ENCODE assay signal across 8 cellular contexts in the genomic region with DNA sequence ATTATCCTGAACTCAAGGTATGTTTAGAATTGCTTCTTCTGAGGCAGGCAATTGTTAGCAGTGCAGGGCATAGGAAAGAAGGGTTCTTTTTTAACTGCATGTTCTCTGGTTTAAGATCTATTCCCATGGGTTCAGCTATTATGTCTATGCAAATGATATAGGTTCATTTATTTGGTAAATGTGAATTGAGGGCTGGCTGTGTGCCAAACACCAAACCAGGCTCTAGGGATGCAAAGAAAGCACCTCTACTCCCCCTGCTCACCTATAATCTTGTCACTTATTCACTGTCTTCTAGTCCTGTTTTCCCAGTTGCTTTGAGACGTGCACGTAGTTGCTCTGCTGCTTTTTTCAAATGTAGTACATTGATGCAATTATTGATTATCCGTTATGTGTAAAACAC. TPM values are rescaled to one million over a fixed set of nuclear protein-coding genes. Genes with fewer than 3 reads are reported as not detected.
A peak's percentile ranks its signal among the peaks of the same experiment; 100 is the strongest.
DNase-seq lines count a peak whose midpoint lies in the region; ATAC-seq and TF ChIP-seq lines count a peak whose summit lies in the region.

No MANE protein-coding gene starts in this region.

- peak overlapping the region; percentile 92 for H3K4me3 ChIP-seq in AG04450 (ENCODE audit: low read depth, low read length)
- peak overlapping the region; percentile 66 for H3K4me3 ChIP-seq in MG63

- no peak for DNase-seq in AG04450 (ENCODE audit: low read depth, low spot score)
- DNase-seq in MG63 = no peak
- no peak for DNase-seq in natural killer cell
- DNase-seq in OCI-M2 (lab: John Stamatoyannopoulos, UW; ENCODE audit: unreplicated experiment) = no peak
- no peak for DNase-seq in EL

- intact Hi-C loops in natural killer cell (cut with micrococcal nuclease) = loop anchor here (5.0 kb wide), 1 partner anchor 457 kb away; a partner anchor contains a TSS

- H3K27me3 Mint-ChIP-seq in natural killer cell (ENCODE audit: low read depth in 2 of 2) = peaks cover 0 to 3% of the 10 kb centered on the region in 2 donors

- TF ChIP-seq CTCF in AG04450 (IDR thresholded peaks at IDR 0.05; ENCODE audit: low read depth, low read length) (no peak), natural killer cell (IDR thresholded peaks at IDR 0.05) (no peak)

- POLR2A ChIA-PET in AG04450 (lab: Yijun Ruan, JAX) = no interaction called here

- H3K36me3 Mint-ChIP-seq in natural killer cell = no peaks in the 10 kb centered on the region

- ATAC-seq in natural killer cell (no peak), HG03135 (IDR thresholded peaks at IDR 0.05; ENCODE audit: unreplicated experiment) (no peak), GM18909 (IDR thresholded peaks at IDR 0.05; ENCODE audit: poor library complexity, unreplicated experiment) (no peak)

- peaks cover 44 to 50% of the 10 kb centered on the region in 2 donors for H3K4me1 Mint-ChIP-seq in natural killer cell

- H3K27me3 ChIP-seq in AG04450 (ENCODE audit: control insufficient read depth, insufficient read depth, low read length) (no peaks in the 10 kb centered on the region), MG63 (no peaks in the 10 kb centered on the region)

- peaks cover 0 to 2% of the 10 kb centered on the region in 2 donors for H3K9me3 Mint-ChIP-seq in natural killer cell

- H3K27ac ChIP-seq in AG04450 (ENCODE audit: low read depth, low read length) (no peak overlapping the region), cingulate gyrus (ENCODE audit: low read depth, low read length) (peak overlapping the region; percentile 71)

- peak overlapping the region; percentile 95 to 98 for H3K27ac Mint-ChIP-seq in natural killer cell

- no peaks in the 10 kb centered on the region for H3K9me3 ChIP-seq in AG04450 (ENCODE audit: control insufficient read depth, insufficient read depth, low read length)
- no peaks in the 10 kb centered on the region for H3K9me3 ChIP-seq in MG63

- CTCF ChIA-PET in AG04450 (lab: Charles Lee) = interaction anchor here (0.6 to 1.6 kb wide), 10 partner anchors 11 to 467 kb away, joined by 3 to 5 read pairs (median 4); no protein-coding TSS in a partner anchor

- no peaks in the 10 kb centered on the region for H3K36me3 ChIP-seq in MG63

- peak overlapping the region; percentile 92 for H3K4me3 Mint-ChIP-seq in natural killer cell

RNA-seq across cellular contexts. Expression of a gene that starts 0.7 kb away (rescaled TPM):
- polyA plus RNA-seq in AG04450 (2011; rRNA removed) = 14.4 and 18.2 TPM in 2 replicates
- 9.0 and 15.2 TPM in 2 replicates for polyA minus RNA-seq in AG04450 (2011; rRNA and poly(A)+ RNA removed)
- total RNA-seq in MG63 (2014; rRNA removed; shearing (Covaris generic); ENCODE audit: low replicate concordance) = 13.8 and 19.6 TPM in 2 replicates
- 10 to 100 TPM; 31.0 to 34.3 (median 33.7) TPM for total RNA-seq in natural killer cell
